Comparison of ENCODE assay signal across 20 cellular contexts in the genomic region with DNA sequence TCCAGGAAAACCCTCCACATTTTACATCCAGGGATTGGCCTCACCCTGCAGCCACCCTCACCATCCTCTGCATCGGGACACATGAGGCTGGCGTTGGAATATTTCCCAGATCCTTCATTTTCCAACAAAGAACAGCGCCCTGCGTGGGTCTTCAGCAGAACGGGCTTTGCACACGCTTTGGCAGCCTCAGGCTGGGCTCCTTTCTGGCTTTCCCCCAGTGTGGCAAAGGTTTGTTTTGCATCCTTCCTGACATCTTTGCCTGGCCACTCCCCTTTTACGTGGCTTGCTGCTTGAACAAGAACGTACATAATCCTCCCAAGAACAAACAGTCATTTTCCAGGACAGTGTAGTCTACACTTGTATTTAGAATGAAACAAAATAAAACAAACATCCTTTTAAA. TPM values are rescaled to one million over a fixed set of nuclear protein-coding genes. Genes with fewer than 3 reads are reported as not detected.
A peak's percentile ranks its signal among the peaks of the same experiment; 100 is the strongest.
DNase-seq lines count a peak whose midpoint lies in the region; TF ChIP-seq lines count a peak whose summit lies in the region.
"Had no signal": no experiment of that assay in that cellular context is flagged by ENCODE, and none has a peak within 500 bp of the region (broad histone marks: within the 10 kb centered on the region; RNA-seq: fewer than 3 reads in every experiment).

No MANE protein-coding gene starts in this region.

- DNase-seq in DMS53 (lab: John Stamatoyannopoulos, UW) (peak; percentile 5), DMS53 treated with DMSO at 0.1 percent for 48 hours (lab: John Stamatoyannopoulos, UW; ENCODE audit: unreplicated experiment) (no peak), nephron progenitor cell (no peak), uterus (peak in 1 of 2 donors; percentile 76), AML-193 (lab: John Stamatoyannopoulos, UW) (no peak), NCI-H2171 treated with DMSO at 0.1 percent for 48 hours (lab: John Stamatoyannopoulos, UW) (no peak)
- no peak for DNase-seq in stimulated activated CD4-positive, alpha-beta T cell treated with anti-CD3 and anti-CD28 coated beads, Interleukin-2, amount 100 ng/mL, for 48 hours
- DNase-seq: activated CD4-positive, alpha-beta memory T cell treated with anti-CD3 and anti-CD28 coated beads, Interleukin-2, amount 10 ng/mL, durations not matched to agents 7 days and 5 days; activated naive CD4-positive, alpha-beta T cell treated with anti-CD3 and anti-CD28 coated beads, Interleukin-2, amount 50 U/mL, for 16 hours; activated T-cell treated with anti-CD3 and anti-CD28 coated beads, Interleukin-2, amount 50 U/mL, for 1 hour; body of pancreas; dermis blood vessel endothelial cell; foreskin keratinocyte; IMR-90; NCI-H1930; NCI-H446 treated with DMSO at 0.1 percent for 48 hours; SHP77 treated with DMSO at 0.1 percent for 48 hours; WERI-Rb-1 had no signal

- no peaks in the 10 kb centered on the region for H3K36me3 ChIP-seq in uterus
- H3K36me3 ChIP-seq: BLaER1 treated with 17β-estradiol and CSF1 and Interleukin-3, amounts not matched to agents 10 nM and 100 nM; WERI-Rb-1 had no signal

- peak overlapping the region; percentile 80 for H3K27ac ChIP-seq in cingulate gyrus (ENCODE audit: low read depth, low read length)
- peak overlapping the region; percentile 80 to 85 for H3K27ac ChIP-seq in uterus
- H3K27ac ChIP-seq: BLaER1 treated with 17β-estradiol and CSF1 and Interleukin-3, amounts not matched to agents 10 nM and 100 nM; body of pancreas; foreskin keratinocyte; WERI-Rb-1 had no signal

- no peaks in the 10 kb centered on the region for H3K9me3 ChIP-seq in uterus
- H3K9me3 ChIP-seq: body of pancreas had no signal

- peaks cover 11% of the 10 kb centered on the region for H3K9me3 Mint-ChIP-seq in nephron progenitor cell
- H3K9me3 Mint-ChIP-seq: activated CD4-positive, alpha-beta memory T cell treated with anti-CD3 and anti-CD28 coated beads, Interleukin-2, amount 10 ng/mL, durations not matched to agents 7 days and 5 days had no signal

- H3K4me3 ChIP-seq in uterus: no peak overlapping the region
- H3K4me3 ChIP-seq: BLaER1 treated with 17β-estradiol and CSF1 and Interleukin-3, amounts not matched to agents 10 nM and 100 nM; body of pancreas had no signal

- H3K4me3 Mint-ChIP-seq in nephron progenitor cell: no peak overlapping the region
- H3K4me3 Mint-ChIP-seq: activated CD4-positive, alpha-beta memory T cell treated with anti-CD3 and anti-CD28 coated beads, Interleukin-2, amount 10 ng/mL, durations not matched to agents 7 days and 5 days had no signal

- peaks cover 24% of the 10 kb centered on the region for H3K4me1 Mint-ChIP-seq in nephron progenitor cell
- H3K4me1 Mint-ChIP-seq: activated CD4-positive, alpha-beta memory T cell treated with anti-CD3 and anti-CD28 coated beads, Interleukin-2, amount 10 ng/mL, durations not matched to agents 7 days and 5 days had no signal

- intact Hi-C loops in uterus (cut with DNase I; ENCODE audit: low total_unique reads): no loop called here

- H3K4me1 ChIP-seq in uterus: peaks cover 0 to 6% of the 10 kb centered on the region in 2 donors
- H3K4me1 ChIP-seq: BLaER1 treated with 17β-estradiol and CSF1 and Interleukin-3, amounts not matched to agents 10 nM and 100 nM had no signal

- TF ChIP-seq CTCF in nephron progenitor cell (IDR thresholded peaks at IDR 0.05) (no peak), uterus (IDR thresholded peaks at IDR 0.05) (no peak)

- H3K27me3 ChIP-seq in uterus: no peaks in the 10 kb centered on the region
- H3K27me3 ChIP-seq: BLaER1 treated with 17β-estradiol and CSF1 and Interleukin-3, amounts not matched to agents 10 nM and 100 nM; body of pancreas had no signal

- TF ChIP-seq POLR2A in uterus (IDR thresholded peaks at IDR 0.05): peak in 1 of 2 donors; percentile 11

- peak overlapping the region; percentile 91 for H3K27ac Mint-ChIP-seq in nephron progenitor cell
- H3K27ac Mint-ChIP-seq: activated CD4-positive, alpha-beta memory T cell treated with anti-CD3 and anti-CD28 coated beads, Interleukin-2, amount 10 ng/mL, durations not matched to agents 7 days and 5 days had no signal

- no peaks in the 10 kb centered on the region for H3K27me3 Mint-ChIP-seq in nephron progenitor cell (ENCODE audit: low read depth, poor library complexity)

- H3K36me3 Mint-ChIP-seq in nephron progenitor cell (ENCODE audit: low read depth): peaks cover 31% of the 10 kb centered on the region

RNA-seq across cellular contexts. Expression of gene GREB1, which starts 25.6 kb away (rescaled TPM):
- total RNA-seq in uterus: 100 to 1,000 TPM in 2 of 4 donors, 10 to 100 TPM in 2; 20.3 to 166 (median 78.8) TPM
- total RNA-seq: IMR-90 had no signal

RNA-seq across cellular contexts. Expression of gene E2F6, which starts 42.3 kb away (rescaled TPM):
- 10 to 100 TPM; 10.2 to 25.0 (median 20.7) TPM for total RNA-seq in uterus
